In genomic region chr1:11046270-11046566, GRCh38 we compare ENCODE assay signal across 2 cellular contexts.
TF ChIP-seq lines count a peak whose summit lies in the region.

No MANE protein-coding gene starts in this region.

TF ChIP-seq in SK-N-SH, 30 proteins besides CTCF, POLR2A, EP300 and RAD21 (continued from another document):
- TF ChIP-seq IRF3 (IDR thresholded peaks at IDR 0.05; ENCODE audit: low read depth, low read length) (no peak), ELF1 (IDR thresholded peaks at IDR 0.05) (no peak), EZH2phosphoT487 (IDR thresholded peaks at IDR 0.05; ENCODE audit: borderline replicate concordance, low read depth) (no peak)
- TF ChIP-seq, protein P1, sequence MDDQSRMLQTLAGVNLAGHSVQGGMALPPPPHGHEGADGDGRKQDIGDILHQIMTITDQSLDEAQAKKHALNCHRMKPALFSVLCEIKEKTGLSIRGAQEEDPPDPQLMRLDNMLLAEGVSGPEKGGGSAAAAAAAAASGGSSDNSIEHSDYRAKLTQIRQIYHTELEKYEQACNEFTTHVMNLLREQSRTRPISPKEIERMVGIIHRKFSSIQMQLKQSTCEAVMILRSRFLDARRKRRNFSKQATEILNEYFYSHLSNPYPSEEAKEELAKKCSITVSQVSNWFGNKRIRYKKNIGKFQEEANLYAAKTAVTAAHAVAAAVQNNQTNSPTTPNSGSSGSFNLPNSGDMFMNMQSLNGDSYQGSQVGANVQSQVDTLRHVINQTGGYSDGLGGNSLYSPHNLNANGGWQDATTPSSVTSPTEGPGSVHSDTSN (IDR thresholded peaks at IDR 0.05), result no peak

TF ChIP-seq in SK-N-SH treated with all-trans-retinoic acid at 6 μM for 48 hours, 23 proteins besides CTCF, POLR2A, EP300 and RAD21 (continued from another document):
- TF ChIP-seq CSRNP3 (CRISPR knock-in tag; IDR thresholded peaks at IDR 0.05), result no peak
- TF ChIP-seq OSR1 (CRISPR knock-in tag; IDR thresholded peaks at IDR 0.05), result no peak
- TF ChIP-seq, protein P2, sequence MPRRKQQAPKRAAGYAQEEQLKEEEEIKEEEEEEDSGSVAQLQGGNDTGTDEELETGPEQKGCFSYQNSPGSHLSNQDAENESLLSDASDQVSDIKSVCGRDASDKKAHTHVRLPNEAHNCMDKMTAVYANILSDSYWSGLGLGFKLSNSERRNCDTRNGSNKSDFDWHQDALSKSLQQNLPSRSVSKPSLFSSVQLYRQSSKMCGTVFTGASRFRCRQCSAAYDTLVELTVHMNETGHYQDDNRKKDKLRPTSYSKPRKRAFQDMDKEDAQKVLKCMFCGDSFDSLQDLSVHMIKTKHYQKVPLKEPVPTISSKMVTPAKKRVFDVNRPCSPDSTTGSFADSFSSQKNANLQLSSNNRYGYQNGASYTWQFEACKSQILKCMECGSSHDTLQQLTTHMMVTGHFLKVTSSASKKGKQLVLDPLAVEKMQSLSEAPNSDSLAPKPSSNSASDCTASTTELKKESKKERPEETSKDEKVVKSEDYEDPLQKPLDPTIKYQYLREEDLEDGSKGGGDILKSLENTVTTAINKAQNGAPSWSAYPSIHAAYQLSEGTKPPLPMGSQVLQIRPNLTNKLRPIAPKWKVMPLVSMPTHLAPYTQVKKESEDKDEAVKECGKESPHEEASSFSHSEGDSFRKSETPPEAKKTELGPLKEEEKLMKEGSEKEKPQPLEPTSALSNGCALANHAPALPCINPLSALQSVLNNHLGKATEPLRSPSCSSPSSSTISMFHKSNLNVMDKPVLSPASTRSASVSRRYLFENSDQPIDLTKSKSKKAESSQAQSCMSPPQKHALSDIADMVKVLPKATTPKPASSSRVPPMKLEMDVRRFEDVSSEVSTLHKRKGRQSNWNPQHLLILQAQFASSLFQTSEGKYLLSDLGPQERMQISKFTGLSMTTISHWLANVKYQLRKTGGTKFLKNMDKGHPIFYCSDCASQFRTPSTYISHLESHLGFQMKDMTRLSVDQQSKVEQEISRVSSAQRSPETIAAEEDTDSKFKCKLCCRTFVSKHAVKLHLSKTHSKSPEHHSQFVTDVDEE (CRISPR knock-in tag; IDR thresholded peaks at IDR 0.05), result no peak
- no peak for TF ChIP-seq TOX (CRISPR knock-in tag; IDR thresholded peaks at IDR 0.05; ENCODE audit: borderline replicate concordance)
- no peak for TF ChIP-seq ZNF565 (CRISPR knock-in tag; conservative IDR thresholded peaks at IDR 0.05; ENCODE audit: low read depth)
- TF ChIP-seq ZC3H10 (CRISPR knock-in tag; IDR thresholded peaks at IDR 0.05), result no peak
- TF ChIP-seq ARNTL (CRISPR knock-in tag; IDR thresholded peaks at IDR 0.05; ENCODE audit: borderline replicate concordance, low read depth), result no peak
- TF ChIP-seq PPARA (CRISPR knock-in tag; IDR thresholded peaks at IDR 0.05; ENCODE audit: borderline replicate concordance), result no peak
- no peak for TF ChIP-seq CSDC2 (CRISPR knock-in tag; IDR thresholded peaks at IDR 0.05)
- no peak for TF ChIP-seq ZFP3 (CRISPR knock-in tag; IDR thresholded peaks at IDR 0.05)
- TF ChIP-seq TCF4 (CRISPR knock-in tag; IDR thresholded peaks at IDR 0.05; ENCODE audit: borderline replicate concordance), result no peak
- TF ChIP-seq BACH2 (CRISPR knock-in tag; IDR thresholded peaks at IDR 0.05; ENCODE audit: borderline replicate concordance), result no peak
- TF ChIP-seq ZFP30 (CRISPR knock-in tag; IDR thresholded peaks at IDR 0.05), result no peak
- no peak for TF ChIP-seq ISL1 (CRISPR knock-in tag; IDR thresholded peaks at IDR 0.05)
- TF ChIP-seq SNAI2 (CRISPR knock-in tag; IDR thresholded peaks at IDR 0.05), result no peak
- no peak for TF ChIP-seq POU6F1 (CRISPR knock-in tag; IDR thresholded peaks at IDR 0.05; ENCODE audit: borderline replicate concordance, low read depth)
